In genomic region chr21:36180963-36181362, GRCh38 we compare ENCODE assay signal across 1 cellular context.
TF ChIP-seq lines count a peak whose summit lies in the region.

No MANE protein-coding gene starts in this region.

TF ChIP-seq in K562, 482 proteins besides CTCF, POLR2A, EP300 and RAD21:
- TF ChIP-seq BCLAF1 (IDR thresholded peaks at IDR 0.05; ENCODE audit: borderline replicate concordance in 1 of 2, control insufficient read depth in 1 of 2, low read depth in 2 of 2, low read length in 1 of 2) (no peak), SRSF7 (optimal IDR thresholded peaks at IDR 0.05; ENCODE audit: low read depth, low read length) (no peak), ZNF12 (CRISPR knock-in tag; IDR thresholded peaks at IDR 0.05) (peak; percentile 97), CBFA2T2 (conservative IDR thresholded peaks at IDR 0.05) (no peak), RBM22 (IDR thresholded peaks at IDR 0.05; ENCODE audit: low read depth, low read length, poor library complexity, severe bottlenecking) (no peak)
- TF ChIP-seq, protein P1, sequence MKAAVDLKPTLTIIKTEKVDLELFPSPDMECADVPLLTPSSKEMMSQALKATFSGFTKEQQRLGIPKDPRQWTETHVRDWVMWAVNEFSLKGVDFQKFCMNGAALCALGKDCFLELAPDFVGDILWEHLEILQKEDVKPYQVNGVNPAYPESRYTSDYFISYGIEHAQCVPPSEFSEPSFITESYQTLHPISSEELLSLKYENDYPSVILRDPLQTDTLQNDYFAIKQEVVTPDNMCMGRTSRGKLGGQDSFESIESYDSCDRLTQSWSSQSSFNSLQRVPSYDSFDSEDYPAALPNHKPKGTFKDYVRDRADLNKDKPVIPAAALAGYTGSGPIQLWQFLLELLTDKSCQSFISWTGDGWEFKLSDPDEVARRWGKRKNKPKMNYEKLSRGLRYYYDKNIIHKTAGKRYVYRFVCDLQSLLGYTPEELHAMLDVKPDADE (conservative IDR thresholded peaks at IDR 0.05; ENCODE audit: control insufficient read depth, low read depth, low read length): no peak
